In genomic region chr10:75957721-75958120, GRCh38 we compare ENCODE assay signal across 26 cellular contexts.
"Had no signal": no experiment of that assay in that cellular context is flagged by ENCODE, and none has a peak within 500 bp of the region (broad histone marks: within the 10 kb centered on the region; RNA-seq: fewer than 3 reads in every experiment).

No MANE protein-coding gene starts in this region.

- H3K4me1 Mint-ChIP-seq: activated CD4-positive, alpha-beta T cell treated with anti-CD3 and anti-CD28 coated beads, Interleukin-2, amount 10 ng/mL, durations not matched to agents 7 days and 5 days; naive thymus-derived CD8-positive, alpha-beta T cell; stimulated activated effector memory CD8-positive, alpha-beta T cell treated with anti-CD3 and anti-CD28 coated beads, Interleukin-12 subunit alpha, Interleukin-12 subunit beta, amount 100 ng/mL, for 72 hours had no signal

- H3K4me1 ChIP-seq: body of pancreas, uterus had no signal

- H3K4me2 ChIP-seq: hepatocyte had no signal

- H3K4me3 ChIP-seq: body of pancreas, gastroesophageal sphincter, hepatocyte, skin epidermis, thoracic aorta, uterus had no signal

- H3K36me3 Mint-ChIP-seq: activated naive CD8-positive, alpha-beta T cell; naive thymus-derived CD8-positive, alpha-beta T cell; stimulated activated effector memory CD8-positive, alpha-beta T cell treated with anti-CD3 and anti-CD28 coated beads, Interleukin-12 subunit alpha, Interleukin-12 subunit beta, amount 100 ng/mL, for 72 hours; WTC11 had no signal

- DNase-seq: activated CD4-positive, alpha-beta T cell treated with anti-CD3 and anti-CD28 coated beads for 1 hour; activated CD4-positive, alpha-beta T cell treated with anti-CD3 and anti-CD28 coated beads, Interleukin-2, amount 10 ng/mL, durations not matched to agents 7 days and 5 days; activated CD8-positive, alpha-beta T cell treated with anti-CD3 and anti-CD28 coated beads for 36 hours; activated T-cell treated with anti-CD3 and anti-CD28 coated beads, Interleukin-2, amount 50 U/mL, for 48 hours; anterior cingulate cortex; body of pancreas; effector memory CD4-positive, alpha-beta T cell; erythroblast; islet precursor cell; mammary epithelial cell; midbrain; naive thymus-derived CD8-positive, alpha-beta T cell; stimulated activated CD4-positive, alpha-beta T cell treated with anti-CD3 and anti-CD28 coated beads, Interleukin-12 subunit alpha, Interleukin-12 subunit beta, amount 100 ng/mL, for 4 hours; stimulated activated CD4-positive, alpha-beta T cell treated with anti-CD3 and anti-CD28 coated beads, Interleukin-4, amount 100 ng/mL, for 1 hour; T-helper 2 cell; trophoblast cell; uterus had no signal

- H3K27me3 Mint-ChIP-seq: activated CD4-positive, alpha-beta T cell treated with anti-CD3 and anti-CD28 coated beads, Interleukin-2, amount 10 ng/mL, durations not matched to agents 7 days and 5 days; activated CD8-positive, alpha-beta T cell treated with anti-CD3 and anti-CD28 coated beads for 36 hours; stimulated activated naive CD8-positive, alpha-beta T cell treated with anti-CD3 and anti-CD28 coated beads, Interleukin-15, Interleukin-2, amounts not matched to agents 100 ng/mL and 50 ng/mL, for 24 hours had no signal

- H3K27me3 ChIP-seq: body of pancreas, gastroesophageal sphincter, hepatocyte, uterus had no signal

- H3K9me3 Mint-ChIP-seq: activated CD4-positive, alpha-beta T cell treated with anti-CD3 and anti-CD28 coated beads, Interleukin-2, amount 10 ng/mL, durations not matched to agents 7 days and 5 days; activated CD8-positive, alpha-beta T cell treated with anti-CD3 and anti-CD28 coated beads for 36 hours; activated T-helper 2 cell treated with anti-CD3 and anti-CD28 coated beads, Interferon-gamma antibody, Interleukin-2, Interleukin-4, amounts not matched to agents 10 μg/mL and 5 μg/mL and 100 μg/mL, durations not matched to agents 14 hours and 24 hours and 36 hours had no signal

- H3K36me3 ChIP-seq: gastroesophageal sphincter, thoracic aorta, uterus had no signal

- H3K4me3 Mint-ChIP-seq: activated CD4-positive, alpha-beta T cell treated with anti-CD3 and anti-CD28 coated beads, Interleukin-2, amount 10 ng/mL, durations not matched to agents 7 days and 5 days; activated CD8-positive, alpha-beta T cell treated with anti-CD3 and anti-CD28 coated beads for 36 hours; activated naive CD8-positive, alpha-beta T cell; naive thymus-derived CD8-positive, alpha-beta T cell; stimulated activated effector memory CD8-positive, alpha-beta T cell treated with anti-CD3 and anti-CD28 coated beads, Interleukin-12 subunit alpha, Interleukin-12 subunit beta, amount 100 ng/mL, for 72 hours; stimulated activated naive CD8-positive, alpha-beta T cell treated with anti-CD3 and anti-CD28 coated beads, Interleukin-15, Interleukin-2, amounts not matched to agents 100 ng/mL and 50 ng/mL, for 24 hours; WTC11 had no signal

- H3K27ac ChIP-seq: body of pancreas, gastroesophageal sphincter, hepatocyte, skin epidermis, thoracic aorta, uterus had no signal

- H3K27ac Mint-ChIP-seq: activated CD4-positive, alpha-beta T cell treated with anti-CD3 and anti-CD28 coated beads, Interleukin-2, amount 10 ng/mL, durations not matched to agents 7 days and 5 days; activated CD8-positive, alpha-beta T cell treated with anti-CD3 and anti-CD28 coated beads for 36 hours; activated naive CD8-positive, alpha-beta T cell; activated T-helper 2 cell treated with anti-CD3 and anti-CD28 coated beads, Interferon-gamma antibody, Interleukin-2, Interleukin-4, amounts not matched to agents 10 μg/mL and 5 μg/mL and 100 μg/mL, durations not matched to agents 14 hours and 24 hours and 36 hours; naive thymus-derived CD8-positive, alpha-beta T cell; stimulated activated effector memory CD8-positive, alpha-beta T cell treated with anti-CD3 and anti-CD28 coated beads, Interleukin-12 subunit alpha, Interleukin-12 subunit beta, amount 100 ng/mL, for 72 hours; stimulated activated naive CD8-positive, alpha-beta T cell treated with anti-CD3 and anti-CD28 coated beads, Interleukin-15, Interleukin-2, amounts not matched to agents 100 ng/mL and 50 ng/mL, for 24 hours; WTC11 had no signal

- H2AFZ ChIP-seq: hepatocyte had no signal

- H3K9me3 ChIP-seq: body of pancreas, gastroesophageal sphincter, thoracic aorta, uterus had no signal
